In the genomic region with DNA sequence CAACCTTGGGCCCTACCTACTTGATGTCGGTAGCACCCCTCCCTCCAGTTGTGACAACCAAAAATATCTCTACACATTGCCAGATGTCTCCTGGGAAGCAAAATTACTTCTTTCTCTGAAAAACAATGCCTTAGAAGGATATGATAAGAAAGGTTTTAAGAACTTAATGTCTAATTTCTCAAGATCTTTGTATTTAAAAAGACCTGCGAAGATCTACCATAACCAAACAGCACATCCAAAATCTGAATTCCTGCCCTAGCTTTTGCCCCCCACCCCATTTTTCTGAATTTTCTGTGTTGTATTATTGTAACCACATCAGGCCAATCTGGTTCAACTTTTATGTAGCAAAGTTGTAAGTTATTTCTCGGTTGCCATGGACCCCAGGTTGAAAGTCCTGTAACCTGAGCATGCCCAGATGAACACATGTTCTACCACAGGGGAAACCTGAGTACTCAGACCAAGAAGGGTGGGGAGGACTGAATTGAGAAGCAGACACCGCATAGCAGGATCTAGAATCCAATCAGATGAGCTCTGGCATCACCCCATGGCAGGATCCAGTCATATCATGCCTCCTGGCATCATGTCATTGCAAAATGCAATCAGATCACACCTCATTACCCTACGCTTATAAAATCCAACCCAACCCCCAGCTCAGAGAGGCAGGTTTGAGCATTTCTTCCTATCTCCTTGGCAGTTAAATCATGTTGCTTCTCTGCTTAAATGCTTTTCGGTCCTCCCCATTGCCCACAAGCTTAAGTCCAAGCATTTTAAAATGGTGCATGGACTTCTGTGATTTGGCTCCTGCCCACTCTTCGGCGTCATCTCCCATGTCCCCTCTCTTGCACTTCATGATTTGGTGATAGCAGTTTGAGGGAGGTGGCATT, we compare ENCODE assay signal across 11 cellular contexts. TPM values are rescaled to one million over a fixed set of nuclear protein-coding genes. Genes with fewer than 3 reads are reported as not detected.
DNase-seq lines count a peak whose midpoint lies in the region; ATAC-seq, FAIRE-seq and TF ChIP-seq lines count a peak whose summit lies in the region.
"Had no signal": no experiment of that assay in that cellular context is flagged by ENCODE, and none has a peak within 500 bp of the region (broad histone marks: within the 10 kb centered on the region; RNA-seq: fewer than 3 reads in every experiment).

No MANE protein-coding gene starts in this region.

- peaks cover 17% of the 10 kb centered on the region for H3K4me1 Mint-ChIP-seq in stimulated activated memory B cell treated with anti-CD40 and anti-IgM and Interleukin-4, amounts not matched to agents 10 μg/mL and 1 μg/mL and 100 μg/mL, for 72 hours

- POLR2A ChIA-PET in OCI-LY7 (lab: Charles Lee), result interaction anchor here (0.6 to 0.8 kb wide), 3 partner anchors 14 to 1189 kb away, joined by 3 to 4 read pairs (median 4); no protein-coding TSS in a partner anchor

- no peak overlapping the region for H2AFZ ChIP-seq in OCI-LY7 (ENCODE audit: low read length)

- H3K27ac Mint-ChIP-seq in stimulated activated memory B cell treated with anti-CD40 and anti-IgM and Interleukin-4, amounts not matched to agents 10 μg/mL and 1 μg/mL and 100 μg/mL, for 72 hours, result no peak overlapping the region

- no peaks in the 10 kb centered on the region for H3K9me2 ChIP-seq in OCI-LY7 (ENCODE audit: insufficient read depth, low read length)

- BruUV-seq in OCI-LY7 (replicated peaks; lab: Mats Ljungman, UMichigan), result no TSS peak

- H3K27me3 Mint-ChIP-seq in stimulated activated memory B cell treated with anti-CD40 and anti-IgM and Interleukin-4, amounts not matched to agents 10 μg/mL and 1 μg/mL and 100 μg/mL, for 72 hours, result no peaks in the 10 kb centered on the region

- H3K27ac ChIP-seq in OCI-LY7 (ENCODE audit: low read depth, low read length, poor library complexity, severe bottlenecking), result no peak overlapping the region
- H3K27ac ChIP-seq in Peyer's patch, result no peak overlapping the region
- H3K27ac ChIP-seq in left lung, result no peak overlapping the region
- H3K27ac ChIP-seq: vagina had no signal

- no peaks in the 10 kb centered on the region for H3K9me3 Mint-ChIP-seq in stimulated activated memory B cell treated with anti-CD40 and anti-IgM and Interleukin-4, amounts not matched to agents 10 μg/mL and 1 μg/mL and 100 μg/mL, for 72 hours

- no peaks in the 10 kb centered on the region for H3K36me3 Mint-ChIP-seq in stimulated activated memory B cell treated with anti-CD40 and anti-IgM and Interleukin-4, amounts not matched to agents 10 μg/mL and 1 μg/mL and 100 μg/mL, for 72 hours

- no peak for TF ChIP-seq POLR2A in Peyer's patch (IDR thresholded peaks at IDR 0.05)

- peaks cover 22% of the 10 kb centered on the region for H3K4me1 ChIP-seq in OCI-LY7 (ENCODE audit: insufficient read depth, low read length, poor library complexity, severe bottlenecking)
- peaks cover 0 to 27% (median 9%) of the 10 kb centered on the region in 4 donors for H3K4me1 ChIP-seq in Peyer's patch
- peaks cover 18 to 28% of the 10 kb centered on the region in 2 donors for H3K4me1 ChIP-seq in left lung

- H4K20me1 ChIP-seq in OCI-LY7 (ENCODE audit: insufficient read depth, low read length), result no peaks in the 10 kb centered on the region

- CTCF ChIA-PET in OCI-LY7 (lab: Charles Lee; ENCODE audit: unreplicated experiment), result interaction anchor here (0.8 to 1.0 kb wide), 2 partner anchors 95 kb away, joined by 3 read pairs; no protein-coding TSS in a partner anchor

- no peak for FAIRE-seq in D721Med (lab: Jason Lieb, UNC)

- intact Hi-C loops in OCI-LY7 (cut with micrococcal nuclease; ENCODE audit: unreplicated experiment), result loop anchor here (10.0 kb wide), 1 partner anchor 425 kb away; a partner anchor contains a TSS
- intact Hi-C loops in left lung (cut with DNase I), result no loop called here

- no peak for TF ChIP-seq CTCF in OCI-LY7 (conservative IDR thresholded peaks at IDR 0.05; ENCODE audit: low read length)
- TF ChIP-seq CTCF in Peyer's patch (IDR thresholded peaks at IDR 0.05), result no peak
- TF ChIP-seq CTCF in left lung (IDR thresholded peaks at IDR 0.05), result no peak
- no peak for TF ChIP-seq CTCF in D721Med (IDR thresholded peaks at IDR 0.05; ENCODE audit: insufficient read depth, missing control alignments)

- H3K9me3 ChIP-seq in OCI-LY7 (ENCODE audit: low read length) (no peaks in the 10 kb centered on the region), Peyer's patch (no peaks in the 10 kb centered on the region), left lung (no peaks in the 10 kb centered on the region)
- H3K9me3 ChIP-seq: vagina had no signal

- peak overlapping the region; percentile 32; the same call in 1 of the 2 replicates for H3K4me2 ChIP-seq in OCI-LY7 (ENCODE audit: low read length)

- H3K27me3 ChIP-seq in Peyer's patch (no peaks in the 10 kb centered on the region), left lung (no peaks in the 10 kb centered on the region)
- H3K27me3 ChIP-seq: vagina had no signal

- no peak overlapping the region for H3K4me3 Mint-ChIP-seq in stimulated activated memory B cell treated with anti-CD40 and anti-IgM and Interleukin-4, amounts not matched to agents 10 μg/mL and 1 μg/mL and 100 μg/mL, for 72 hours

- H3K36me3 ChIP-seq in OCI-LY7 (ENCODE audit: insufficient read depth, low read length) (no peaks in the 10 kb centered on the region), Peyer's patch (no peaks in the 10 kb centered on the region), left lung (no peaks in the 10 kb centered on the region)
- H3K36me3 ChIP-seq: vagina had no signal

- no peaks in the 10 kb centered on the region for H3K79me2 ChIP-seq in OCI-LY7 (ENCODE audit: insufficient read depth, low read depth, low read length)

- no peak overlapping the region for H3K4me3 ChIP-seq in OCI-LY7 (ENCODE audit: low read depth, low read length, poor library complexity, severe bottlenecking)
- no peak overlapping the region for H3K4me3 ChIP-seq in Peyer's patch
- no peak overlapping the region for H3K4me3 ChIP-seq in left lung
- H3K4me3 ChIP-seq: vagina had no signal

- DNase-seq in activated naive CD4-positive, alpha-beta T cell treated with Interleukin-2 at 50 U/mL for 16 hours, result peak; percentile 27
- no peak for DNase-seq in activated naive CD4-positive, alpha-beta T cell treated with anti-CD3 and anti-CD28 coated beads, Interleukin-2, amount 50 U/mL, for 16 hours
- no peak for DNase-seq in OCI-LY7 (ENCODE audit: low spot score)
- DNase-seq in Peyer's patch, result no peak
- no peak for DNase-seq in left lung
- DNase-seq in D721Med (ENCODE audit: insufficient read length, low spot score), result no peak
- DNase-seq: NCI-H526 treated with DMSO at 0.1 percent for 48 hours; stimulated activated CD4-positive, alpha-beta T cell treated with anti-CD3 and anti-CD28 coated beads, Interleukin-2, amount 100 ng/mL, for 48 hours had no signal

- peak; percentile 46 for ATAC-seq in HG02973 (IDR thresholded peaks at IDR 0.05; ENCODE audit: unreplicated experiment)
- ATAC-seq in stimulated activated memory B cell treated with anti-CD40 and anti-IgM and Interleukin-4, amounts not matched to agents 10 μg/mL and 1 μg/mL and 100 μg/mL, for 72 hours, result peak; percentile 83
- ATAC-seq in left lung, result no peak

RNA-seq across cellular contexts. Expression of a gene that starts 8.8 kb away (rescaled TPM):
- 1.2 TPM in 1 of 2 replicates, not detected in the other for total RNA-seq in OCI-LY7 (2014; rRNA removed; shearing (Covaris generic))
- 0.88 and 0.89 TPM in 2 replicates for total RNA-seq in OCI-LY7 (2022)
- 100 to 1,000 TPM in 3 of 4 donors, 1 to 10 TPM in 1; 9.1 to 140 (median 124) TPM for total RNA-seq in Peyer's patch
- under 1 TPM; 0.58 to 0.85 TPM for total RNA-seq in left lung
- total RNA-seq: vagina had no signal

RNA-seq across cellular contexts. Expression of a gene that starts 11.2 kb away (rescaled TPM):
- 5.2 and 9.8 TPM in 2 replicates for total RNA-seq in OCI-LY7 (2014; rRNA removed; shearing (Covaris generic))
- total RNA-seq in OCI-LY7 (2022) (13.2 and 15.5 TPM in 2 replicates), Peyer's patch (10 to 100 TPM; 41.3 to 68.8 (median 63.2) TPM), left lung (10 to 100 TPM; 33.7 to 40.8 TPM)

RNA-seq across cellular contexts. Expression of a gene that starts 39.5 kb away (rescaled TPM):
- total RNA-seq in OCI-LY7 (2014; rRNA removed; shearing (Covaris generic)), result 1.3 and 4.3 TPM in 2 replicates
- total RNA-seq in OCI-LY7 (2022) (2.0 TPM in 2 replicates), Peyer's patch (10 to 100 TPM; 19.8 to 57.8 (median 34.6) TPM), left lung (10 to 100 TPM; 34.7 to 41.5 TPM)

RNA-seq across cellular contexts. Expression of a gene that starts 46.2 kb away (rescaled TPM):
- not detected in 2 replicates for total RNA-seq in OCI-LY7 (2014; rRNA removed; shearing (Covaris generic))
- total RNA-seq in OCI-LY7 (2022) (not detected in 2 replicates), Peyer's patch (not detected), left lung (not detected)
- total RNA-seq: vagina had no signal

RNA-seq across cellular contexts. Expression of a gene that starts 52.0 kb away (rescaled TPM):
- not detected in 2 replicates for total RNA-seq in OCI-LY7 (2014; rRNA removed; shearing (Covaris generic))
- total RNA-seq in OCI-LY7 (2022), result not detected in 2 replicates
- total RNA-seq in Peyer's patch, result not detected
- total RNA-seq in left lung, result not detected
- total RNA-seq: vagina had no signal

Comparison
In these comparisons a context has a peak if more than half of its experiments do, and no peak if none do; other contexts are left out.
1. RNA of a gene that starts 8.8 kb away (total RNA-seq): 9.1 to 140 TPM in Peyer's patch; 0.88 to 1.2 TPM in OCI-LY7 and 0.58 to 0.85 TPM in left lung; every median in the first group is over 4 times any median in the second.